In the genomic region with DNA sequence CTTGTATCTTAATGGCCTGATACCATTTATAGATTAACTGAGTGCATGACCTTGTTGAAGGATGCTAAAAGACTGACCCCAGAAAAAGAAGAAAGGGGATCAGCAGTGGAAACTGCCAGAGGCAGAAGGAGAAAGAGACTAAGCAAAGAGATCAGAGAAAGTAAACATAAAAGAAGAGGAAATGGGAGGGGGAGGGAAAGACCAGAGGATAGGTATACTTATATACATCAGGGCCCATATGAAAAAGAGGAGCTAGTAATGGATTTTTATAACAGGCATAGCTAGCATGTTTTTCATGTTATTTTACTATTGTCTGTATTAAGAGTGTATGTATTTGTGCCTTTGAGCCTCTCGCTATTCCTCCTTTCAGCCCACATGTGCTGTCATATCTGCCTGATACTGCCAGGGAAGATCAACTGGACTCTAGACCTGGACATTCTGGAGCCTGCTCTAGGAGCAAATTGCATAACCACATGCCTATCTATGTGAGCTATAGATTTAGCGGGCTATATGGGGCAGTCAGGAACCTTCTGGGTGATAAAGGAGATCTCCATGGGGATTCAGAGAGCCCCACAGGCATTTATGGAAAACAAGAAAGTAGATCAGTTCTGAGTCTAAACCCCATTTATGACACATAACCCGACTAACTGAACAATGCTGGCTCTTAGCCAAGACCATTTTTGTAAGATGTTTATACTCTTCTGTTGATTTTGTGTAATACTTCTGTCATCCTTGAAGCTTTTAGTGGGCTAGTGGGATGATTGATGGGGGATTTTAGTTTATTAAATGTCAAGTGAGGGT, we compare ENCODE assay signal across 1 cellular context.
A peak's percentile ranks its signal among the peaks of the same experiment; 100 is the strongest.
TF ChIP-seq lines count a peak whose summit lies in the region.

No MANE protein-coding gene starts in this region.

TF ChIP-seq in HEK293, 187 proteins besides CTCF, POLR2A, EP300 and RAD21 (continued from another document):
- TF ChIP-seq, protein P1, sequence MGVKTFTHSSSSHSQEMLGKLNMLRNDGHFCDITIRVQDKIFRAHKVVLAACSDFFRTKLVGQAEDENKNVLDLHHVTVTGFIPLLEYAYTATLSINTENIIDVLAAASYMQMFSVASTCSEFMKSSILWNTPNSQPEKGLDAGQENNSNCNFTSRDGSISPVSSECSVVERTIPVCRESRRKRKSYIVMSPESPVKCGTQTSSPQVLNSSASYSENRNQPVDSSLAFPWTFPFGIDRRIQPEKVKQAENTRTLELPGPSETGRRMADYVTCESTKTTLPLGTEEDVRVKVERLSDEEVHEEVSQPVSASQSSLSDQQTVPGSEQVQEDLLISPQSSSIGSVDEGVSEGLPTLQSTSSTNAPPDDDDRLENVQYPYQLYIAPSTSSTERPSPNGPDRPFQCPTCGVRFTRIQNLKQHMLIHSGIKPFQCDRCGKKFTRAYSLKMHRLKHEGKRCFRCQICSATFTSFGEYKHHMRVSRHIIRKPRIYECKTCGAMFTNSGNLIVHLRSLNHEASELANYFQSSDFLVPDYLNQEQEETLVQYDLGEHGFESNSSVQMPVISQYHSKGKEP (tag by site-specific recombination; IDR thresholded peaks at IDR 0.05), result peak; percentile 72
- peak; percentile 66; the same call in 1 of the 2 replicates for TF ChIP-seq WT1 (tag by site-specific recombination; IDR thresholded peaks at IDR 0.05)
- TF ChIP-seq, protein P2, sequence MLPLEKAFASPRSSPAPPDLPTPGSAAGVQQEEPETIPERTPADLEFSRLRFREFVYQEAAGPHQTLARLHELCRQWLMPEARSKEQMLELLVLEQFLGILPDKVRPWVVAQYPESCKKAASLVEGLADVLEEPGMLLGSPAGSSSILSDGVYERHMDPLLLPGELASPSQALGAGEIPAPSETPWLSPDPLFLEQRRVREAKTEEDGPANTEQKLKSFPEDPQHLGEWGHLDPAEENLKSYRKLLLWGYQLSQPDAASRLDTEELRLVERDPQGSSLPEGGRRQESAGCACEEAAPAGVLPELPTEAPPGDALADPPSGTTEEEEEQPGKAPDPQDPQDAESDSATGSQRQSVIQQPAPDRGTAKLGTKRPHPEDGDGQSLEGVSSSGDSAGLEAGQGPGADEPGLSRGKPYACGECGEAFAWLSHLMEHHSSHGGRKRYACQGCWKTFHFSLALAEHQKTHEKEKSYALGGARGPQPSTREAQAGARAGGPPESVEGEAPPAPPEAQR (tag by site-specific recombination; IDR thresholded peaks at IDR 0.05), result no peak
- TF ChIP-seq, protein P3, sequence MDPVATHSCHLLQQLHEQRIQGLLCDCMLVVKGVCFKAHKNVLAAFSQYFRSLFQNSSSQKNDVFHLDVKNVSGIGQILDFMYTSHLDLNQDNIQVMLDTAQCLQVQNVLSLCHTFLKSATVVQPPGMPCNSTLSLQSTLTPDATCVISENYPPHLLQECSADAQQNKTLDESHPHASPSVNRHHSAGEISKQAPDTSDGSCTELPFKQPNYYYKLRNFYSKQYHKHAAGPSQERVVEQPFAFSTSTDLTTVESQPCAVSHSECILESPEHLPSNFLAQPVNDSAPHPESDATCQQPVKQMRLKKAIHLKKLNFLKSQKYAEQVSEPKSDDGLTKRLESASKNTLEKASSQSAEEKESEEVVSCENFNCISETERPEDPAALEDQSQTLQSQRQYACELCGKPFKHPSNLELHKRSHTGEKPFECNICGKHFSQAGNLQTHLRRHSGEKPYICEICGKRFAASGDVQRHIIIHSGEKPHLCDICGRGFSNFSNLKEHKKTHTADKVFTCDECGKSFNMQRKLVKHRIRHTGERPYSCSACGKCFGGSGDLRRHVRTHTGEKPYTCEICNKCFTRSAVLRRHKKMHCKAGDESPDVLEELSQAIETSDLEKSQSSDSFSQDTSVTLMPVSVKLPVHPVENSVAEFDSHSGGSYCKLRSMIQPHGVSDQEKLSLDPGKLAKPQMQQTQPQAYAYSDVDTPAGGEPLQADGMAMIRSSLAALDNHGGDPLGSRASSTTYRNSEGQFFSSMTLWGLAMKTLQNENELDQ (tag by site-specific recombination; IDR thresholded peaks at IDR 0.05; ENCODE audit: low read depth), result no peak
TF ChIP-seq in HEK293: peak in this region for 34.
